ENCODE assay signal across 9 cellular contexts in genomic region chr10:109912335-109913282, GRCh38. TPM values are rescaled to one million over a fixed set of nuclear protein-coding genes. Genes with fewer than 3 reads are reported as not detected.
DNase-seq lines count a peak whose midpoint lies in the region; ATAC-seq and TF ChIP-seq lines count a peak whose summit lies in the region.
"Had no signal": no experiment of that assay in that cellular context is flagged by ENCODE, and none has a peak within 500 bp of the region (broad histone marks: within the 10 kb centered on the region; RNA-seq: fewer than 3 reads in every experiment).

No MANE protein-coding gene starts in this region.

- no peaks in the 10 kb centered on the region for H4K20me1 ChIP-seq in OCI-LY1 (ENCODE audit: insufficient read depth, low read length)

- peaks cover 68% of the 10 kb centered on the region for H3K4me1 ChIP-seq in OCI-LY1 (ENCODE audit: insufficient read depth, low read length, severe bottlenecking)
- H3K4me1 ChIP-seq: parathyroid adenoma had no signal

- H3F3A ChIP-seq in OCI-LY1 (ENCODE audit: insufficient read depth, low read length), result 0 out of 2 replicates have a peak, but pooled peaks cover 7% of the 10 kb centered on the region

- peak overlapping the region; percentile 50 for H3K9ac ChIP-seq in OCI-LY1 (ENCODE audit: low read length)
- H3K9ac ChIP-seq: parathyroid adenoma had no signal

- peak overlapping the region; percentile 57 for H3K4me2 ChIP-seq in OCI-LY1 (ENCODE audit: low read length)

- peak overlapping the region; percentile 27 for H3K4me3 ChIP-seq in OCI-LY1 (ENCODE audit: low read depth, low read length, poor library complexity, severe bottlenecking)

- no peaks in the 10 kb centered on the region for H3K27me3 ChIP-seq in OCI-LY1 (ENCODE audit: insufficient read depth, low read length)

- H2AFZ ChIP-seq in OCI-LY1 (ENCODE audit: low read length), result no peak overlapping the region
- H2AFZ ChIP-seq: parathyroid adenoma had no signal

- peak overlapping the region; percentile 94 for H3K27ac ChIP-seq in OCI-LY1 (ENCODE audit: low read depth, low read length, poor library complexity, severe bottlenecking)
- H3K27ac ChIP-seq: parathyroid adenoma had no signal

- no peaks in the 10 kb centered on the region for H3K9me3 ChIP-seq in OCI-LY1 (ENCODE audit: low read length)

- DNase-seq in NCI-H2171 treated with DMSO at 0.1 percent for 48 hours (lab: John Stamatoyannopoulos, UW), result peak; percentile 41
- no peak for DNase-seq in NCI-H2171 (lab: John Stamatoyannopoulos, UW)
- DNase-seq in glomerular visceral epithelial cell (ENCODE audit: extremely low spot score), result peak; percentile 30
- DNase-seq in ureter (ENCODE audit: low spot score), result no peak
- no peak for DNase-seq in NK-92 (lab: John Stamatoyannopoulos, UW; ENCODE audit: unreplicated experiment)
- DNase-seq in stimulated activated CD4-positive, alpha-beta T cell treated with anti-CD3 and anti-CD28 coated beads, Interleukin-2, amount 100 ng/mL, for 48 hours, result no peak

- no peak for TF ChIP-seq CTCF in OCI-LY1 (IDR thresholded peaks at IDR 0.05; ENCODE audit: low read length)

- H3K9me2 ChIP-seq in OCI-LY1 (ENCODE audit: low read depth, low read length), result no peaks in the 10 kb centered on the region

- H3K36me3 ChIP-seq in OCI-LY1 (ENCODE audit: insufficient read depth, low read length), result peaks cover 52% of the 10 kb centered on the region

- peak; percentile 78 for ATAC-seq in HG02970 (IDR thresholded peaks at IDR 0.05; ENCODE audit: low FRiP score, unreplicated experiment)

- H3K79me2 ChIP-seq in OCI-LY1 (ENCODE audit: insufficient read depth, low read length), result peaks cover 35% of the 10 kb centered on the region

RNA-seq across cellular contexts. Expression of gene XPNPEP1, which starts 10.7 kb away (rescaled TPM):
- total RNA-seq in ureter, result 106 TPM

Comparison
In these comparisons a context has a peak if more than half of its experiments do, and no peak if none do; other contexts are left out.
1. DNase-seq: peak in NCI-H2171 treated with DMSO at 0.1 percent for 48 hours (single experiment) and glomerular visceral epithelial cell (single experiment); none in NCI-H2171 (single experiment), ureter (single experiment), NK-92 (single experiment) and stimulated activated CD4-positive, alpha-beta T cell treated with anti-CD3 and anti-CD28 coated beads, Interleukin-2, amount 100 ng/mL, for 48 hours (0 of 2).